Comparison of ENCODE assay signal across 1 cellular context in genomic region chr2:84874381-84875212, GRCh38.
TF ChIP-seq lines count a peak whose summit lies in the region.

No MANE protein-coding gene starts in this region.

TF ChIP-seq in IMR-90, 13 proteins besides CTCF, POLR2A, EP300 and RAD21:
- TF ChIP-seq CEBPB (IDR thresholded peaks at IDR 0.05; ENCODE audit: low read depth, low read length) = peak; percentile 84
- peak; percentile 44 for TF ChIP-seq MAFK (IDR thresholded peaks at IDR 0.05; ENCODE audit: low read depth, low read length)
- no peak for TF ChIP-seq BHLHE40 (IDR thresholded peaks at IDR 0.05; ENCODE audit: low read depth, low read length)
TF ChIP-seq in IMR-90: peak in this region for 2.
